In genomic region chr16:15790458-15790857, GRCh38 we compare ENCODE assay signal across 17 cellular contexts.
"Had no signal": no experiment of that assay in that cellular context is flagged by ENCODE, and none has a peak within 500 bp of the region (broad histone marks: within the 10 kb centered on the region; RNA-seq: fewer than 3 reads in every experiment).

No MANE protein-coding gene starts in this region.

- H3K36me3 ChIP-seq: cardiac muscle cell, prostate gland had no signal

- H3K9me3 ChIP-seq: prostate gland had no signal

- FAIRE-seq: astrocyte had no signal

- ATAC-seq: activated CD4-positive, CD25-positive, alpha-beta regulatory T cell treated with anti-CD3 and anti-CD28 coated beads, Interleukin-2, amount 50 U/mL, for 24 hours; activated CD8-positive, alpha-beta memory T cell treated with anti-CD3 and anti-CD28 coated beads, Interleukin-2, amount 10 ng/mL, durations not matched to agents 7 days and 5 days; activated T-cell treated with anti-CD3 and anti-CD28 coated beads, Interleukin-2, amount 50 U/mL, for 4 hours; foreskin keratinocyte; left colon; natural killer cell treated with Interleukin-12 subunit alpha and Interleukin-12 subunit beta and Interleukin-15 and Interleukin-18, amount 100 ng/mL, for 72 hours had no signal

- H3K4me3 ChIP-seq: cardiac muscle cell, prostate gland had no signal

- H3K4me1 ChIP-seq: foreskin keratinocyte, prostate gland had no signal

- DNase-seq: activated CD4-positive, alpha-beta T cell treated with anti-CD3 and anti-CD28 coated beads, Interleukin-2, amount 50 U/mL, for 4 hours; activated CD8-positive, alpha-beta memory T cell treated with anti-CD3 and anti-CD28 coated beads, Interleukin-2, amount 10 ng/mL, durations not matched to agents 7 days and 5 days; activated gamma-delta T cell; activated T-cell treated with anti-CD3 and anti-CD28 coated beads, Interleukin-2, amount 50 U/mL, for 4 hours; erythroblast; foreskin keratinocyte; head of caudate nucleus; left colon; mammary epithelial cell; occipital lobe; stimulated activated CD4-positive, alpha-beta T cell treated with anti-CD3 and anti-CD28 coated beads, Interleukin-15, amount 100 ng/mL, for 24 hours; stimulated activated CD4-positive, alpha-beta T cell treated with anti-CD3 and anti-CD28 coated beads, Interleukin-4, amount 100 ng/mL, for 4 hours had no signal

- H3K27me3 ChIP-seq: foreskin keratinocyte had no signal

- H3K27ac ChIP-seq: cardiac muscle cell, foreskin keratinocyte, prostate gland had no signal
